ENCODE assay signal across 8 cellular contexts in the genomic region with DNA sequence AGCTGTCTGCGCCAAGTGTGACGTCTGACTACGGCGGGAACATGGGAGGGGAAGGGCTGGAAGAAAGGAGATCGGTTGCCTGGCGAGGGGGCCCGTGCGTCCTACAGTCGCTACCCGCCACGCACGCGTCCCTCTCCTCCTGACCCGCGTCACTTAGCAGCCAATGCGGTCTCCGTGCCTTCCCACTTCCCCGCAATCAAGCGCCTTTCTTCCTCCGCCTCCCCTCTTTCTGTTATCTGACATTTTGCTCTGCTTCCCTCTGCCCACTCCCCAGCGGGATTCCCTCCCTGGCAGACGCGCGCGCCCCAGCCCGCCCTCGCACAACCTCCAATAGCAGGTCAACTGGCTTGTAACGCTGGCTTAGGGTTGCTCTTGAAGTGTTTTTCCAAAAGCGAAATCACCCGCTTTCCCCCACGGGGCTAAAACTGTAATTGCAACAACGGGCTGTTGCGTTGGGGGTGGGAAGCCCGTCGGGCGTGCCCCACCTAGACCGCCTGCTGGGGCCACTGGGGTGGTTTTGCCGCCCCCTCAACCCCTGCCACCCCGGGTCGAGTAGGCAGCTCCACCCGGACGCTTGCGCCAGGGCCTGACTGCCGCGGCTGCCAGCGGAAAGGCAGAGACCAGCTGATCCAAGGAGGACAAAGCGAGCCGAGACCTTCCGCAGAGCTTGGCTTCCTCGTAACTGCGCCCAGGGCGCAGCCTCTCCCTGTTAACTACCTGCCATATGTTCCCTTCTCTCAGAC. TPM values are rescaled to one million over a fixed set of nuclear protein-coding genes. Genes with fewer than 3 reads are reported as not detected.
DNase-seq lines count a peak whose midpoint lies in the region; ATAC-seq and TF ChIP-seq lines count a peak whose summit lies in the region.

No MANE protein-coding gene starts in this region.

- H3K23ac ChIP-seq in IMR-90 (ENCODE audit: low read depth, low read length) = peak overlapping the region; percentile 72

- no peaks in the 10 kb centered on the region for H3F3A ChIP-seq in PC-3 (ENCODE audit: low read length, unreplicated experiment)

- peak overlapping the region; percentile 82 for H4K91ac ChIP-seq in IMR-90 (ENCODE audit: insufficient read depth, low read depth, low read length)

- H3K18ac ChIP-seq in IMR-90 (ENCODE audit: low read depth, low read length) = peak overlapping the region; percentile 72

- H2BK120ac ChIP-seq in IMR-90 (ENCODE audit: low read depth, low read length) = peak overlapping the region; percentile 97

- H3K4me1 ChIP-seq in IMR-90 (ENCODE audit: control insufficient read depth, insufficient read depth, low read length) = peaks cover 3% of the 10 kb centered on the region; the same call in 1 of the 2 replicates
- peaks cover 23% of the 10 kb centered on the region for H3K4me1 ChIP-seq in PC-3 (ENCODE audit: insufficient read depth, low read length)
- 0 out of 2 replicates have a peak, but pooled peaks cover 1% of the 10 kb centered on the region for H3K4me1 ChIP-seq in iPS DF 6.9 (ENCODE audit: control insufficient read depth, insufficient read depth, low read length)

- no TSS peak for BruUV-seq in IMR-90 (replicated peaks; lab: Mats Ljungman, UMichigan)
- BruUV-seq in PC-3 (replicated peaks; lab: Mats Ljungman, UMichigan) = no TSS peak

- H3K9ac ChIP-seq in IMR-90 (ENCODE audit: low read depth, low read length) = peak overlapping the region; percentile 92
- peak overlapping the region; percentile 86 for H3K9ac ChIP-seq in PC-3 (ENCODE audit: low read length)

- peak; percentile 22; the same call in 1 of the 2 replicates for TF ChIP-seq RAD21 in IMR-90 (IDR thresholded peaks at IDR 0.05; ENCODE audit: low read length)

- intact Hi-C loops in IMR-90 (cut with micrococcal nuclease) = loop anchor here (1.0 to 10.0 kb wide), 4 partner anchors 483 to 1185 kb away; a partner anchor contains a TSS
- intact Hi-C loops in PC-3 (cut with micrococcal nuclease) = loop anchor here (1.0 to 10.0 kb wide), 4 partner anchors 30 to 255 kb away; no protein-coding TSS in a partner anchor

- H4K8ac ChIP-seq in IMR-90 (ENCODE audit: low read depth in 2 of 2, low read length in 2 of 2) = peak overlapping the region; percentile 24 to 97; a peak in 3 of 4 replicates

- DNase-seq in GM06990 (ENCODE audit: extremely low read depth, insufficient read length) (peak; percentile 82), IMR-90 (peak; percentile 58), PC-3 (peak; percentile 69), astrocyte of the hippocampus (ENCODE audit: low read depth, low spot score) (peak; percentile 83), iPS DF 6.9 (ENCODE audit: low read depth, low spot score) (no peak), retinal pigment epithelial cell (ENCODE audit: low read depth) (peak; percentile 43)
- DNase-seq in activated CD4-positive, CD25-positive, alpha-beta regulatory T cell treated with anti-CD3 and anti-CD28 coated beads, Interleukin-2, amount 50 U/mL, for 72 hours = no peak

- peak overlapping the region; percentile 94 for H2BK5ac ChIP-seq in IMR-90 (ENCODE audit: low read depth, low read length, poor library complexity, severe bottlenecking)

- H3K56ac ChIP-seq in IMR-90 (ENCODE audit: extremely low read depth, insufficient read depth, low read length) = peak overlapping the region; percentile 40; the same call in 1 of the 2 replicates

- H3K36me3 ChIP-seq in GM06990 (ENCODE audit: control insufficient read depth, insufficient read depth, low read length) (no peaks in the 10 kb centered on the region), IMR-90 (ENCODE audit: control insufficient read depth, insufficient read depth, low read length) (no peaks in the 10 kb centered on the region), PC-3 (ENCODE audit: low read depth, low read length) (no peaks in the 10 kb centered on the region), iPS DF 6.9 (ENCODE audit: control insufficient read depth, insufficient read depth, low read length) (no peaks in the 10 kb centered on the region)

- H2BK15ac ChIP-seq in IMR-90 (ENCODE audit: low read depth, low read length) = peak overlapping the region; percentile 62; the same call in 1 of the 3 replicates

- H3K14ac ChIP-seq in IMR-90 (replicated peaks; ENCODE audit: low read depth, low read length) = peak overlapping the region; percentile 94

- TF ChIP-seq CTCF in GM06990 (IDR thresholded peaks at IDR 0.05; ENCODE audit: insufficient read depth, low read length, poor library complexity, severe bottlenecking) (peak; percentile 28), IMR-90 (conservative IDR thresholded peaks at IDR 0.05; ENCODE audit: low read depth, low read length) (peak; percentile 27; the same call in 1 of the 2 replicates), PC-3 (conservative IDR thresholded peaks at IDR 0.05; ENCODE audit: low read depth, low read length) (no peak), retinal pigment epithelial cell (conservative IDR thresholded peaks at IDR 0.05; ENCODE audit: low read depth, low read length) (peak; percentile 20)

- in situ Hi-C loops in IMR-90 (cut with MboI; ENCODE audit: low sequenced_read_pairs) = loop anchor here (5.0 to 10.0 kb wide), 4 partner anchors 583 to 1857 kb away; no protein-coding TSS in a partner anchor

- H3K9me3 ChIP-seq in IMR-90 (ENCODE audit: control insufficient read depth, insufficient read depth, low read length) (no peaks in the 10 kb centered on the region), PC-3 (ENCODE audit: low read length) (no peaks in the 10 kb centered on the region), iPS DF 6.9 (ENCODE audit: control insufficient read depth, insufficient read depth, low read length) (no peaks in the 10 kb centered on the region)

- no peaks in the 10 kb centered on the region for H3K9me2 ChIP-seq in PC-3 (replicated peaks; ENCODE audit: low read length)

- no peaks in the 10 kb centered on the region for H3K79me1 ChIP-seq in IMR-90 (ENCODE audit: low read depth in 1 of 2, low read length in 2 of 2)

- dilution Hi-C loops in IMR-90 (cut with HindIII; ENCODE audit: low sequenced_read_pairs, unreplicated experiment) = no loop called here

- no peak for TF ChIP-seq POLR2A in IMR-90 (IDR thresholded peaks at IDR 0.05; ENCODE audit: low read depth, low read length)

- H3K9me1 ChIP-seq in IMR-90 (ENCODE audit: insufficient read depth, low read length) = 0 out of 2 replicates have a peak, but pooled peaks cover 2% of the 10 kb centered on the region

- H3K27me3 ChIP-seq in GM06990 (replicated peaks; ENCODE audit: control insufficient read depth, insufficient read depth, low read length) (no peaks in the 10 kb centered on the region), IMR-90 (ENCODE audit: control insufficient read depth, insufficient read depth, low read length) (no peaks in the 10 kb centered on the region), PC-3 (ENCODE audit: low read length) (no peaks in the 10 kb centered on the region), iPS DF 6.9 (ENCODE audit: control insufficient read depth, insufficient read depth, low read length) (no peaks in the 10 kb centered on the region; the same call in 1 of the 2 replicates)

- 2% methylated on average over 9 of the region's 52 CpGs; no CpG with 5 or more reads in 1 of the 2 experiments for WGBS in IMR-90 (ENCODE audit: extremely low coverage in 2 of 2, insufficient read length in 1 of 2), 2 experiments
- WGBS in iPS DF 6.9 (ENCODE audit: insufficient coverage, insufficient read length) = no CpG with 5 or more reads among the region's 52 CpGs

- POLR2A ChIA-PET in IMR-90 (lab: Charles Lee; ENCODE audit: unreplicated experiment) (no interaction called here), PC-3 (lab: Charles Lee; ENCODE audit: unreplicated experiment) (interaction anchor here (0.5 to 2.0 kb wide), 4 partner anchors 48 to 565 kb away, joined by 3 to 8 read pairs (median 4); no protein-coding TSS in a partner anchor)

- H3K4me3 ChIP-seq in GM06990 (replicated peaks; ENCODE audit: low read depth, low read length) (peak overlapping the region; percentile 82), IMR-90 (ENCODE audit: insufficient read depth, low read depth, low read length) (peak overlapping the region; percentile 58), PC-3 (ENCODE audit: low read length) (peak overlapping the region; percentile 92), iPS DF 6.9 (ENCODE audit: low read length) (peak overlapping the region; percentile 31), retinal pigment epithelial cell (ENCODE audit: low read length) (peak overlapping the region; percentile 67)

- H3K27ac ChIP-seq in IMR-90 (ENCODE audit: insufficient read depth, low read length) (peak overlapping the region; percentile 94), PC-3 (ENCODE audit: low read length) (peak overlapping the region; percentile 85), iPS DF 6.9 (ENCODE audit: low read length) (no peak overlapping the region)

- H3K79me2 ChIP-seq in PC-3 (ENCODE audit: low read length) = 0 out of 2 replicates have a peak, but pooled peaks cover 7% of the 10 kb centered on the region

- CTCF ChIA-PET in IMR-90 (lab: Yijun Ruan, JAX) (interaction anchor here (0.5 to 0.9 kb wide), 3 partner anchors 170 to 709 kb away, joined by 3 to 4 read pairs (median 3); no protein-coding TSS in a partner anchor), PC-3 (lab: Charles Lee) (interaction anchor here (0.6 kb wide), 1 partner anchor 583 kb away, joined by 4 read pairs; no protein-coding TSS in a partner anchor)

- H4K5ac ChIP-seq in IMR-90 (ENCODE audit: low read depth, low read length) = peak overlapping the region; percentile 58

- H3K4me2 ChIP-seq in IMR-90 (ENCODE audit: low read depth, low read length) = peak overlapping the region; percentile 87
- peak overlapping the region; percentile 97 for H3K4me2 ChIP-seq in PC-3 (ENCODE audit: low read length)

- H2AK9ac ChIP-seq in IMR-90 (replicated peaks; ENCODE audit: low read depth, low read length, poor library complexity) = peak overlapping the region; percentile 82

- H2AK5ac ChIP-seq in IMR-90 (ENCODE audit: low read depth, low read length) = peak overlapping the region; percentile 3; the same call in 1 of the 2 replicates

- H4K20me1 ChIP-seq in IMR-90 (ENCODE audit: insufficient read depth, low read length) (no peaks in the 10 kb centered on the region), PC-3 (ENCODE audit: low read length) (no peaks in the 10 kb centered on the region)

- H3K4ac ChIP-seq in IMR-90 (ENCODE audit: low read depth, low read length) = peak overlapping the region; percentile 96

- peak; percentile 29 for ATAC-seq in GM21576 (IDR thresholded peaks at IDR 0.05; ENCODE audit: unreplicated experiment)
- ATAC-seq in IMR-90 (ENCODE audit: low read depth) = peak; percentile 45
- ATAC-seq in PC-3 = peak; percentile 36

- H2AFZ ChIP-seq in IMR-90 (replicated peaks; ENCODE audit: low read length, poor library complexity) (peak overlapping the region; percentile 95), PC-3 (ENCODE audit: low read length) (peak overlapping the region; percentile 88)

- peak overlapping the region; percentile 27 for H2BK20ac ChIP-seq in IMR-90 (ENCODE audit: low read depth, low read length)

TF ChIP-seq in IMR-90, 13 proteins besides CTCF, POLR2A, EP300 and RAD21 (continues in another document):
- no peak for TF ChIP-seq RCOR1 (IDR thresholded peaks at IDR 0.05; ENCODE audit: insufficient replicate concordance, low read length)

RNA-seq across cellular contexts. Expression of a gene that starts 6.2 kb away (rescaled TPM):
- total RNA-seq in IMR-90 (2012; rRNA removed) = 4.7 and 6.4 TPM in 2 replicates
- 4.8 and 5.4 TPM in 2 replicates for polyA plus RNA-seq in IMR-90 (2012; rRNA removed)
- polyA plus RNA-seq in IMR-90 (2012; cell fraction: cytosol; rRNA removed) = 3.1 and 5.4 TPM in 2 replicates
- polyA plus RNA-seq in IMR-90 (2012; cell fraction: nucleus; rRNA removed; ENCODE audit: low replicate concordance) = 4.5 and 8.7 TPM in 2 replicates
- 46.1 and 62.8 TPM in 2 replicates for total RNA-seq in PC-3 (2014; rRNA removed)

Comparison
In these comparisons a context has a peak if more than half of its experiments do, and no peak if none do; other contexts are left out.
1. DNase-seq: peak in GM06990 (single experiment), IMR-90 (single experiment), PC-3 (single experiment), astrocyte of the hippocampus (single experiment) and retinal pigment epithelial cell (single experiment); none in iPS DF 6.9 (single experiment) and activated CD4-positive, CD25-positive, alpha-beta regulatory T cell treated with anti-CD3 and anti-CD28 coated beads, Interleukin-2, amount 50 U/mL, for 72 hours (single experiment).
2. H3K4me3 ChIP-seq: peak in every context shown above with its lines; median percentile 92 in PC-3; 82 in GM06990; 67 in retinal pigment epithelial cell; 58 in IMR-90; 31 in iPS DF 6.9.
3. Peak in every context shown above with its lines, with median percentiles within 50 percentile points of each other: ATAC-seq.